Comparison of ENCODE assay signal across 8 cellular contexts in genomic region chr15:68229386-68230156, GRCh38. TPM values are rescaled to one million over a fixed set of nuclear protein-coding genes. Genes with fewer than 3 reads are reported as not detected.
DNase-seq lines count a peak whose midpoint lies in the region; ATAC-seq, FAIRE-seq and TF ChIP-seq lines count a peak whose summit lies in the region.

Gene CLN6 (minus strand): TSS chr15:68229728. CDS start chr15:68229584, 144 bp downstream.

- TF ChIP-seq CTCF in keratinocyte (optimal IDR thresholded peaks at IDR 0.05 in 1 of 3, IDR thresholded peaks at IDR 0.05 in 1 of 3, conservative IDR thresholded peaks at IDR 0.05 in 1 of 3; ENCODE audit: extremely low read depth in 1 of 3, insufficient read depth in 2 of 3, low read length in 3 of 3): no peak

- dilution Hi-C loops in keratinocyte (cut with MboI; ENCODE audit: extremely low pct_ligation_motif_present, low sequenced_read_pairs): no loop called here

- H3K9ac ChIP-seq in keratinocyte (ENCODE audit: control insufficient read depth, extremely low read depth, insufficient read depth, low read length): peak within 1 kb of the TSS; percentile 95

- H3K36me3 ChIP-seq in ACC112 (ENCODE audit: insufficient read depth, low read length): no peaks in the 10 kb centered on the region
- H3K36me3 ChIP-seq in keratinocyte (ENCODE audit: control insufficient read depth in 2 of 2, extremely low read depth in 1 of 2, insufficient read depth in 2 of 2, low read length in 2 of 2): peaks cover 0 to 3% of the 10 kb centered on the region in 2 experiments

- H3K27ac ChIP-seq in ACC112 (ENCODE audit: low read depth, low read length) (peak within 1 kb of the TSS; percentile 76), keratinocyte (ENCODE audit: control insufficient read depth, insufficient read depth, low read length) (peak within 1 kb of the TSS; percentile 87)

- H3K27me3 ChIP-seq in ACC112 (ENCODE audit: insufficient read depth, low read length) (no peaks in the 10 kb centered on the region), keratinocyte (ENCODE audit: control insufficient read depth, extremely low read depth, insufficient read depth, low read length) (peaks cover 4% of the 10 kb centered on the region)

- FAIRE-seq in keratinocyte (lab: Jason Lieb, UNC): no peak

- H3K79me2 ChIP-seq in ACC112 (ENCODE audit: control insufficient read depth, insufficient read depth, low read length, unreplicated experiment): peaks cover 30% of the 10 kb centered on the region
- peaks cover 44% of the 10 kb centered on the region for H3K79me2 ChIP-seq in keratinocyte (ENCODE audit: control insufficient read depth, insufficient read depth, low read length)

- peaks cover 6% of the 10 kb centered on the region for H4K20me1 ChIP-seq in keratinocyte (ENCODE audit: control insufficient read depth, extremely low read depth, insufficient read depth, low read length)

- peaks cover 17% of the 10 kb centered on the region for H3K4me1 ChIP-seq in ACC112 (ENCODE audit: control insufficient read depth, insufficient read depth, low read length, unreplicated experiment)
- H3K4me1 ChIP-seq in keratinocyte (ENCODE audit: control insufficient read depth, extremely low read depth, insufficient read depth, low read length): peaks cover 16% of the 10 kb centered on the region

- H2AFZ ChIP-seq in ACC112 (ENCODE audit: low read length, unreplicated experiment): peak within 1 kb of the TSS; percentile 98
- H2AFZ ChIP-seq in keratinocyte (ENCODE audit: control insufficient read depth, low read length): peak within 1 kb of the TSS; percentile 92

- H3K4me3 ChIP-seq in ACC112 (ENCODE audit: low read depth, low read length): peak within 1 kb of the TSS; percentile 89
- peak within 1 kb of the TSS; percentile 67 to 82 (median 81) for H3K4me3 ChIP-seq in keratinocyte (ENCODE audit: control insufficient read depth in 2 of 3, extremely low read depth in 1 of 3, insufficient read depth in 2 of 3, low read depth in 1 of 3, low read length in 3 of 3)

- DNase-seq in NCI-H345 (lab: John Stamatoyannopoulos, UW): peak; percentile 76
- peak; percentile 55 for DNase-seq in activated CD4-positive, CD25-positive, alpha-beta regulatory T cell treated with anti-CD3 and anti-CD28 coated beads, Interleukin-2, amount 50 U/mL, for 16 hours (ENCODE audit: low read depth, low spot score)
- peak; percentile 77 for DNase-seq in central memory CD4-positive, alpha-beta T cell
- no peak for DNase-seq in keratinocyte (ENCODE audit: low read depth, low spot score)
- peak; percentile 59 to 84 (median 80) for DNase-seq in stimulated activated CD4-positive, alpha-beta T cell treated with anti-CD3 and anti-CD28 coated beads, Interleukin-12 subunit alpha, Interleukin-12 subunit beta, amount 100 ng/mL, for 48 hours (ENCODE audit: low read depth in 2 of 3, low spot score in 1 of 3)

- no peaks in the 10 kb centered on the region for H3K9me3 ChIP-seq in keratinocyte (ENCODE audit: control insufficient read depth, low read depth, low read length)

- ATAC-seq in GM18870 (IDR thresholded peaks at IDR 0.05; ENCODE audit: unreplicated experiment) (peak; percentile 58), HG03103 (IDR thresholded peaks at IDR 0.05; ENCODE audit: low read depth, unreplicated experiment) (peak; percentile 58)

- peak within 1 kb of the TSS; percentile 98 for H3K4me2 ChIP-seq in keratinocyte (ENCODE audit: control insufficient read depth, extremely low read depth, insufficient read depth, low read depth, low read length)

- H3K9me1 ChIP-seq in keratinocyte (ENCODE audit: control insufficient read depth, extremely low read depth, insufficient read depth, low read length): peaks cover 2% of the 10 kb centered on the region

RNA-seq across cellular contexts. Expression of gene CLN6, which starts in this region (rescaled TPM):
- 26.7 to 36.3 TPM (median 33.0 TPM) in 3 replicates for polyA plus RNA-seq in keratinocyte
- 2.1 TPM for polyA plus RNA-seq in keratinocyte (2011; ENCODE audit: low read depth)
- 24.3 and 28.5 TPM in 2 replicates for polyA plus RNA-seq in keratinocyte (2011; cell fraction: cytosol; rRNA removed)
- 32.5 and 39.6 TPM in 2 replicates for polyA plus RNA-seq in keratinocyte (2011; cell fraction: nucleus; rRNA removed)
- 9.9 and 25.7 TPM in 2 replicates for polyA plus RNA-seq in keratinocyte (2012; ENCODE audit: low replicate concordance)
- polyA minus RNA-seq in keratinocyte: 71.0 to 78.4 TPM (median 78.2 TPM) in 3 replicates
- polyA minus RNA-seq in keratinocyte (2011; cell fraction: cytosol; rRNA and poly(A)+ RNA removed): 29.2 TPM
- 20.3 and 20.9 TPM in 2 replicates for polyA minus RNA-seq in keratinocyte (2011; cell fraction: nucleus; rRNA and poly(A)+ RNA removed)
